27 cellular contexts compared by ENCODE assay signal in the genomic region with DNA sequence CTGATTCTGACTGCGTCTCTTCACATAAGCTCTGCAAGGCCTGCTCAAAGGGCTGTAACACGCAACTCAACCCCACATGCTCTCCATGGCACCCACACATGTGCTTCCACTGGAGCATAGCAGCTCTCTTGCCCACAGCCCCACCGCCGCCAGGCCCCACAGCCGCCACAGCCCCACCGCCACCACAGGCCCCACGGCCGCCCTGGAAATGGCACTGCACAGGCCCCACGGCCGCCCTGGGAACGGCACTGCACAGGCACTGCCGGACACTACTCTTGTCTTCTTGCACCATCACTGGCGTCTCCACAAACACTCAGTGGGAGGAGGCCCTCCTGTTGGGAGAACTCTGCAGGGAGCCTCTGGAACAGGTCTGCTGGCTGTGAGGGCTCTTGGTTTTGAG.
"Had no signal": no experiment of that assay in that cellular context is flagged by ENCODE, and none has a peak within 500 bp of the region (broad histone marks: within the 10 kb centered on the region; RNA-seq: fewer than 3 reads in every experiment).

No MANE protein-coding gene starts in this region.

- H3K4me3 ChIP-seq: colonic mucosa, dorsolateral prefrontal cortex, gastrocnemius medialis, mucosa of descending colon, prostate gland, skin epidermis, stomach had no signal

- FAIRE-seq: endothelial cell of umbilical vein had no signal

- H3K9me3 ChIP-seq: colonic mucosa, gastrocnemius medialis, mucosa of descending colon, prostate gland, stomach had no signal

- H3K27ac ChIP-seq: brain microvascular endothelial cell, colonic mucosa, gastrocnemius medialis, prostate gland, skin epidermis, VCaP had no signal

- H3K27me3 ChIP-seq: brain microvascular endothelial cell, colonic mucosa, dorsolateral prefrontal cortex, gastrocnemius medialis, stomach had no signal

- H3K4me1 ChIP-seq: colonic mucosa, prostate gland had no signal

- ATAC-seq: activated CD4-positive, CD25-positive, alpha-beta regulatory T cell treated with anti-CD3 and anti-CD28 coated beads, Interleukin-2, amount 50 U/mL, for 24 hours; activated CD8-positive, alpha-beta memory T cell treated with anti-CD3 and anti-CD28 coated beads, Interleukin-2, amount 10 ng/mL, durations not matched to agents 7 days and 5 days; activated CD8-positive, alpha-beta T cell treated with anti-CD3 and anti-CD28 coated beads for 36 hours; effector memory CD8-positive, alpha-beta T cell; esophagus mucosa; gastrocnemius medialis; mucosa of descending colon; stimulated activated effector memory CD8-positive, alpha-beta T cell treated with anti-CD3 and anti-CD28 coated beads, Interleukin-12 subunit alpha, Interleukin-12 subunit beta, amount 100 ng/mL, for 72 hours; T-cell had no signal

- DNase-seq: activated CD4-positive, alpha-beta T cell treated with anti-CD3 and anti-CD28 coated beads, Interleukin-2, amount 10 ng/mL, durations not matched to agents 24 days and 14 days; activated CD8-positive, alpha-beta memory T cell treated with anti-CD3 and anti-CD28 coated beads, Interleukin-2, amount 10 ng/mL, durations not matched to agents 7 days and 5 days; activated CD8-positive, alpha-beta T cell treated with anti-CD3 and anti-CD28 coated beads for 36 hours; activated gamma-delta T cell treated with Interleukin-2 at 50 U/mL for 16 hours; activated T-cell treated with anti-CD3 and anti-CD28 coated beads for 4 hours; anterior cingulate cortex; brain microvascular endothelial cell; colonic mucosa; effector memory CD8-positive, alpha-beta T cell; head of caudate nucleus; hypothalamus; mesendoderm; naive B cell; occipital lobe; stimulated activated CD4-positive, alpha-beta T cell treated with anti-CD3 and anti-CD28 coated beads, Interleukin-2, amount 100 ng/mL, for 24 hours; stomach; T-cell had no signal

- H3K36me3 ChIP-seq: prostate gland had no signal
